Comparison of ENCODE assay signal across 22 cellular contexts in the genomic region with DNA sequence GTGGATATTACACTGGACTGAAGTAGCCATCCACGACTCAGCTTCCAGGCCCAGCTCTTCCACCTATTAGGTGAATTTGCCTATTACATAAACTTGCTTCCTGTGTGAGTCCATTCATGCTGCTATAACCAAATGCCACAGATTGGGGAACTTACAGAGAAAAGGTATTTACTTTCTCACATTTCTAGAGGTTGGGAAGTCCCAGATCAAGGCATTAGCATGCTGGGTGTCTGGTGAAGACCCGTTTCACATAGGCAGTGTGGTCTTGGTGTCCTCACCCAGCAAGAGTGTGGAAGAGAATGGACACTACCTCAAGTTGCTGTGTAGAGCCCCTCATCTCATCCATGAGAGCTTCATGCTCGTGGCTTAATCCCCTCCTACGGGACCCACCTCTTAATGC.
DNase-seq lines count a peak whose midpoint lies in the region; ATAC-seq, FAIRE-seq and TF ChIP-seq lines count a peak whose summit lies in the region.
"Had no signal": no experiment of that assay in that cellular context is flagged by ENCODE, and none has a peak within 500 bp of the region (broad histone marks: within the 10 kb centered on the region; RNA-seq: fewer than 3 reads in every experiment).

No MANE protein-coding gene starts in this region.

- H3K9me3 ChIP-seq in DND-41 (ENCODE audit: insufficient read depth, low read length, severe bottlenecking) (peaks cover 12% of the 10 kb centered on the region), right lobe of liver (no peaks in the 10 kb centered on the region)
- H3K9me3 ChIP-seq: A549 had no signal

- TF ChIP-seq POLR2A in right lobe of liver (IDR thresholded peaks at IDR 0.05), result no peak

- intact Hi-C loops in right lobe of liver (cut with DNase I), result no loop called here

- FAIRE-seq in urothelium cell line (lab: Jason Lieb, UNC), result peak; percentile 46
- FAIRE-seq: A549, G401.6, GM12892, H1 had no signal

- DNase-seq in DND-41 (no peak), NAMALWA (ENCODE audit: low spot score) (peak; percentile 33), urothelium cell line (ENCODE audit: low spot score) (no peak), anterior cingulate cortex (lab: John Stamatoyannopoulos, UW) (no peak), NCI-H526 (lab: John Stamatoyannopoulos, UW) (no peak), right lobe of liver (no peak)
- no peak for DNase-seq in natural killer cell treated with Interleukin-12 subunit alpha and Interleukin-12 subunit beta and Interleukin-15 and Interleukin-18, amount 100 ng/mL, for 72 hours (ENCODE audit: low spot score)
- DNase-seq: 8988T; ACHN; C1 segment of cervical spinal cord; Calu3; CD4-positive, alpha-beta memory T cell; COR-L47; DMS53; DMS79 treated with DMSO at 0.1 percent for 48 hours; GM23248; H7; HCEC 1CT had no signal

- H3K9me3 Mint-ChIP-seq in natural killer cell treated with Interleukin-12 subunit alpha and Interleukin-12 subunit beta and Interleukin-15 and Interleukin-18, amount 100 ng/mL, for 72 hours, result peaks cover 3% of the 10 kb centered on the region

- no peak overlapping the region for H3K4me3 Mint-ChIP-seq in natural killer cell treated with Interleukin-12 subunit alpha and Interleukin-12 subunit beta and Interleukin-15 and Interleukin-18, amount 100 ng/mL, for 72 hours
- H3K4me3 Mint-ChIP-seq: CD4-positive, alpha-beta memory T cell had no signal

- TF ChIP-seq CTCF in DND-41 (IDR thresholded peaks at IDR 0.05; ENCODE audit: borderline replicate concordance, extremely low read depth, low read length, poor library complexity, severe bottlenecking) (no peak), right lobe of liver (IDR thresholded peaks at IDR 0.05) (no peak)

- no peaks in the 10 kb centered on the region for H3K79me2 ChIP-seq in DND-41 (ENCODE audit: insufficient read depth, low read length)

- 35% methylated on average over 4 of the region's 4 CpGs for WGBS in right lobe of liver (ENCODE audit: insufficient coverage, low coverage, low lambda C conversion rate, missing lambda C conversion rate)

- peak overlapping the region in 1 of 2 donors; percentile 10 for H3K27ac Mint-ChIP-seq in natural killer cell treated with Interleukin-12 subunit alpha and Interleukin-12 subunit beta and Interleukin-15 and Interleukin-18, amount 100 ng/mL, for 72 hours
- H3K27ac Mint-ChIP-seq: CD4-positive, alpha-beta memory T cell had no signal

- H3K27me3 ChIP-seq in DND-41 (ENCODE audit: insufficient read depth, low read length, poor library complexity) (no peaks in the 10 kb centered on the region), right lobe of liver (no peaks in the 10 kb centered on the region)

- H3K9ac ChIP-seq in DND-41 (ENCODE audit: low read depth, low read length), result no peak overlapping the region
- H3K9ac ChIP-seq: GM23248 had no signal

- H3K27ac ChIP-seq in DND-41 (ENCODE audit: low read length) (peak overlapping the region; percentile 28; the same call in 1 of the 2 replicates), right lobe of liver (no peak overlapping the region)
- H3K27ac ChIP-seq: A549, GM23248 had no signal

- H3K36me3 ChIP-seq in DND-41 (ENCODE audit: insufficient read depth, low read length) (no peaks in the 10 kb centered on the region), right lobe of liver (no peaks in the 10 kb centered on the region)

- H3K4me1 Mint-ChIP-seq in natural killer cell treated with Interleukin-12 subunit alpha and Interleukin-12 subunit beta and Interleukin-15 and Interleukin-18, amount 100 ng/mL, for 72 hours (ENCODE audit: low read depth in 2 of 2), result peaks cover 0 to 47% of the 10 kb centered on the region in 2 donors
- H3K4me1 Mint-ChIP-seq: CD4-positive, alpha-beta memory T cell had no signal

- H3K36me3 Mint-ChIP-seq in natural killer cell treated with Interleukin-12 subunit alpha and Interleukin-12 subunit beta and Interleukin-15 and Interleukin-18, amount 100 ng/mL, for 72 hours, result no peaks in the 10 kb centered on the region
- H3K36me3 Mint-ChIP-seq: CD4-positive, alpha-beta memory T cell had no signal

- H4K20me1 ChIP-seq in DND-41 (ENCODE audit: insufficient read depth, low read length), result no peaks in the 10 kb centered on the region

- H3K4me2 ChIP-seq in DND-41 (ENCODE audit: insufficient read depth, low read length), result no peak overlapping the region
- H3K4me2 ChIP-seq: A549 had no signal

- H3K4me1 ChIP-seq in DND-41 (ENCODE audit: insufficient read depth, low read length), result peaks cover 43% of the 10 kb centered on the region
- H3K4me1 ChIP-seq in right lobe of liver, result no peaks in the 10 kb centered on the region
- H3K4me1 ChIP-seq: A549 had no signal

- H2AFZ ChIP-seq in DND-41 (ENCODE audit: low read depth, low read length), result no peak overlapping the region
- H2AFZ ChIP-seq: GM23248 had no signal

- no peak overlapping the region for H3K4me3 ChIP-seq in DND-41 (ENCODE audit: low read depth in 1 of 2, low read length in 2 of 2)
- H3K4me3 ChIP-seq in right lobe of liver, result no peak overlapping the region
- H3K4me3 ChIP-seq: A549, GM23248 had no signal

- ATAC-seq in DND-41 (ENCODE audit: insufficient read depth, low read depth), result no peak
- ATAC-seq in natural killer cell treated with Interleukin-12 subunit alpha and Interleukin-12 subunit beta and Interleukin-15 and Interleukin-18, amount 100 ng/mL, for 72 hours, result peak; percentile 31 to 85
- ATAC-seq in right lobe of liver, result no peak
- ATAC-seq: A549 had no signal

- no peaks in the 10 kb centered on the region for H3K27me3 Mint-ChIP-seq in natural killer cell treated with Interleukin-12 subunit alpha and Interleukin-12 subunit beta and Interleukin-15 and Interleukin-18, amount 100 ng/mL, for 72 hours
- H3K27me3 Mint-ChIP-seq: CD4-positive, alpha-beta memory T cell had no signal

Comparison
In these comparisons a context has a peak if more than half of its experiments do, and no peak if none do; other contexts are left out.
1. ATAC-seq: peak in natural killer cell treated with Interleukin-12 subunit alpha and Interleukin-12 subunit beta and Interleukin-15 and Interleukin-18, amount 100 ng/mL, for 72 hours (2 of 2); none in DND-41 (single experiment) and right lobe of liver (0 of 4).